Comparison of ENCODE assay signal across 21 cellular contexts in genomic region chr14:98169170-98169587, GRCh38.
DNase-seq lines count a peak whose midpoint lies in the region.
"Had no signal": no experiment of that assay in that cellular context is flagged by ENCODE, and none has a peak within 500 bp of the region (broad histone marks: within the 10 kb centered on the region; RNA-seq: fewer than 3 reads in every experiment).

No MANE protein-coding gene starts in this region.

- H3K4me3 ChIP-seq in BLaER1 treated with 17β-estradiol and CSF1 and Interleukin-3, amounts not matched to agents 10 nM and 100 nM, result no peak overlapping the region
- H3K4me3 ChIP-seq: heart right ventricle, left ventricle myocardium inferior, mucosa of descending colon had no signal

- H3K4me1 ChIP-seq in BLaER1 treated with 17β-estradiol and CSF1 and Interleukin-3, amounts not matched to agents 10 nM and 100 nM, result peaks cover 13 to 80% (median 69%) of the 10 kb centered on the region in 10 experiments
- H3K4me1 ChIP-seq: BE2C, left ventricle myocardium inferior had no signal

- no peaks in the 10 kb centered on the region for H3K36me3 ChIP-seq in BLaER1 treated with 17β-estradiol and CSF1 and Interleukin-3, amounts not matched to agents 10 nM and 100 nM
- H3K36me3 ChIP-seq: BE2C, heart right ventricle, left ventricle myocardium inferior had no signal

- no peaks in the 10 kb centered on the region for H3K27me3 Mint-ChIP-seq in activated CD4-positive, alpha-beta T cell treated with anti-CD3 and anti-CD28 coated beads, Interleukin-2, amount 10 ng/mL, durations not matched to agents 24 days and 14 days
- H3K27me3 Mint-ChIP-seq in T-helper 2 cell treated with Interferon-gamma antibody and Interleukin-4, amounts not matched to agents 5 μg/mL and 100 μg/mL, for 36 hours (ENCODE audit: low read depth), result no peaks in the 10 kb centered on the region
- H3K27me3 Mint-ChIP-seq in activated naive CD8-positive, alpha-beta T cell treated with anti-CD3 and anti-CD28 coated beads for 36 hours, result no peaks in the 10 kb centered on the region
- H3K27me3 Mint-ChIP-seq: dendritic cell treated with granulocyte-macrophage colony-stimulating factor and Interleukin-4, amounts not matched to agents 40 ng/mL and 50 ng/mL, for 4 days had no signal

- H3K27me3 ChIP-seq in BLaER1 treated with 17β-estradiol and CSF1 and Interleukin-3, amounts not matched to agents 10 nM and 100 nM, result peaks cover 0 to 5% (median 0%) of the 10 kb centered on the region in 11 experiments; a peak in 1 of 22 replicates
- H3K27me3 ChIP-seq: BE2C had no signal

- no peak overlapping the region for H3K27ac ChIP-seq in BLaER1 treated with 17β-estradiol and CSF1 and Interleukin-3, amounts not matched to agents 10 nM and 100 nM
- H3K27ac ChIP-seq: heart right ventricle, KMS-11, left ventricle myocardium inferior had no signal

- peak overlapping the region; percentile 43 for H3K4me3 Mint-ChIP-seq in activated CD4-positive, alpha-beta T cell treated with anti-CD3 and anti-CD28 coated beads, Interleukin-2, amount 10 ng/mL, durations not matched to agents 24 days and 14 days
- H3K4me3 Mint-ChIP-seq in T-helper 2 cell treated with Interferon-gamma antibody and Interleukin-4, amounts not matched to agents 5 μg/mL and 100 μg/mL, for 36 hours, result no peak overlapping the region
- no peak overlapping the region for H3K4me3 Mint-ChIP-seq in activated naive CD8-positive, alpha-beta T cell treated with anti-CD3 and anti-CD28 coated beads for 36 hours
- H3K4me3 Mint-ChIP-seq: dendritic cell treated with granulocyte-macrophage colony-stimulating factor and Interleukin-4, amounts not matched to agents 40 ng/mL and 50 ng/mL, for 4 days had no signal

- in situ Hi-C loops in ACHN (cut with HindIII; ENCODE audit: low pct_ligation_motif_present, low pct_unique_long_range_greater_than_20kb, low sequenced_read_pairs), result no loop called here

- peaks cover 15% of the 10 kb centered on the region for H3K9me3 Mint-ChIP-seq in activated CD4-positive, alpha-beta T cell treated with anti-CD3 and anti-CD28 coated beads, Interleukin-2, amount 10 ng/mL, durations not matched to agents 24 days and 14 days
- peaks cover 13% of the 10 kb centered on the region for H3K9me3 Mint-ChIP-seq in T-helper 2 cell treated with Interferon-gamma antibody and Interleukin-4, amounts not matched to agents 5 μg/mL and 100 μg/mL, for 36 hours
- peaks cover 3% of the 10 kb centered on the region for H3K9me3 Mint-ChIP-seq in activated naive CD8-positive, alpha-beta T cell treated with anti-CD3 and anti-CD28 coated beads for 36 hours
- H3K9me3 Mint-ChIP-seq: dendritic cell treated with granulocyte-macrophage colony-stimulating factor and Interleukin-4, amounts not matched to agents 40 ng/mL and 50 ng/mL, for 4 days; immature natural killer cell had no signal

- no peak overlapping the region for H3K9ac ChIP-seq in BLaER1 treated with 17β-estradiol and CSF1 and Interleukin-3, amounts not matched to agents 10 nM and 100 nM
- H3K9ac ChIP-seq: KMS-11 had no signal

- peak overlapping the region; percentile 93 for H3K27ac Mint-ChIP-seq in activated CD4-positive, alpha-beta T cell treated with anti-CD3 and anti-CD28 coated beads, Interleukin-2, amount 10 ng/mL, durations not matched to agents 24 days and 14 days
- peak overlapping the region; percentile 61 for H3K27ac Mint-ChIP-seq in T-helper 2 cell treated with Interferon-gamma antibody and Interleukin-4, amounts not matched to agents 5 μg/mL and 100 μg/mL, for 36 hours
- H3K27ac Mint-ChIP-seq in activated naive CD8-positive, alpha-beta T cell treated with anti-CD3 and anti-CD28 coated beads for 36 hours, result peak overlapping the region; percentile 88
- H3K27ac Mint-ChIP-seq: dendritic cell treated with granulocyte-macrophage colony-stimulating factor and Interleukin-4, amounts not matched to agents 40 ng/mL and 50 ng/mL, for 4 days had no signal

- DNase-seq in activated CD4-positive, alpha-beta T cell treated with anti-CD3 and anti-CD28 coated beads, Interleukin-2, amount 10 ng/mL, durations not matched to agents 24 days and 14 days, result peak; percentile 64
- no peak for DNase-seq in activated CD4-positive, alpha-beta T cell treated with anti-CD3 and anti-CD28 coated beads for 4 hours
- DNase-seq in T-helper 2 cell treated with Interferon-gamma antibody and Interleukin-4, amounts not matched to agents 5 μg/mL and 100 μg/mL, for 36 hours (ENCODE audit: low spot score), result peak; percentile 57
- DNase-seq in activated naive CD8-positive, alpha-beta T cell treated with anti-CD3 and anti-CD28 coated beads for 36 hours, result no peak
- DNase-seq in ACHN (no peak), GOT3 (lab: John Stamatoyannopoulos, UW) (no peak), globus pallidus (ENCODE audit: low spot score) (no peak)
- DNase-seq: amniotic stem cell, BE2C, heart right ventricle, immature natural killer cell, left ventricle myocardium inferior, mucosa of descending colon, NCI-H187, NCI-H226, PC-3, SHP77 treated with DMSO at 0.1 percent for 48 hours, small intestine had no signal

- peaks cover 66% of the 10 kb centered on the region for H3K4me1 Mint-ChIP-seq in activated CD4-positive, alpha-beta T cell treated with anti-CD3 and anti-CD28 coated beads, Interleukin-2, amount 10 ng/mL, durations not matched to agents 24 days and 14 days
- H3K4me1 Mint-ChIP-seq in T-helper 2 cell treated with Interferon-gamma antibody and Interleukin-4, amounts not matched to agents 5 μg/mL and 100 μg/mL, for 36 hours (ENCODE audit: low read depth), result peaks cover 66% of the 10 kb centered on the region
- peaks cover 81% of the 10 kb centered on the region for H3K4me1 Mint-ChIP-seq in activated naive CD8-positive, alpha-beta T cell treated with anti-CD3 and anti-CD28 coated beads for 36 hours

- intact Hi-C loops in activated CD4-positive, alpha-beta T cell treated with anti-CD3 and anti-CD28 coated beads, Interleukin-2, amount 10 ng/mL, durations not matched to agents 24 days and 14 days (cut with micrococcal nuclease), result loop anchor here (1.0 to 2.0 kb wide), 4 partner anchors 8 to 65 kb away; no protein-coding TSS in a partner anchor

- H4K20me1 ChIP-seq in BLaER1 treated with 17β-estradiol and CSF1 and Interleukin-3, amounts not matched to agents 10 nM and 100 nM, result no peaks in the 10 kb centered on the region

- H3K36me3 Mint-ChIP-seq in activated CD4-positive, alpha-beta T cell treated with anti-CD3 and anti-CD28 coated beads, Interleukin-2, amount 10 ng/mL, durations not matched to agents 24 days and 14 days (ENCODE audit: low read depth), result peaks cover 14% of the 10 kb centered on the region
- peaks cover 18% of the 10 kb centered on the region for H3K36me3 Mint-ChIP-seq in T-helper 2 cell treated with Interferon-gamma antibody and Interleukin-4, amounts not matched to agents 5 μg/mL and 100 μg/mL, for 36 hours (ENCODE audit: low read depth)
- H3K36me3 Mint-ChIP-seq in activated naive CD8-positive, alpha-beta T cell treated with anti-CD3 and anti-CD28 coated beads for 36 hours, result peaks cover 29% of the 10 kb centered on the region

- H3K4me2 ChIP-seq in BLaER1 treated with 17β-estradiol and CSF1 and Interleukin-3, amounts not matched to agents 10 nM and 100 nM, result peak overlapping the region in 6 of 11 experiments; percentile 7 to 94 (median 90); a peak in 6 of 22 replicates
- H3K4me2 ChIP-seq: KMS-11 had no signal

- H3K9me3 ChIP-seq in BLaER1 treated with 17β-estradiol and CSF1 and Interleukin-3, amounts not matched to agents 10 nM and 100 nM (replicated peaks in 1 of 11), result peaks cover 0 to 20% (median 13%) of the 10 kb centered on the region in 11 experiments; a peak in 12 of 22 replicates
- H3K9me3 ChIP-seq: BE2C, mucosa of descending colon had no signal

Comparison
In these comparisons a context has a peak if more than half of its experiments do, and no peak if none do; other contexts are left out.
1. DNase-seq: peak in activated CD4-positive, alpha-beta T cell treated with anti-CD3 and anti-CD28 coated beads, Interleukin-2, amount 10 ng/mL, durations not matched to agents 24 days and 14 days (single experiment) and T-helper 2 cell treated with Interferon-gamma antibody and Interleukin-4, amounts not matched to agents 5 μg/mL and 100 μg/mL, for 36 hours (single experiment); none in activated CD4-positive, alpha-beta T cell treated with anti-CD3 and anti-CD28 coated beads for 4 hours (0 of 2), activated naive CD8-positive, alpha-beta T cell treated with anti-CD3 and anti-CD28 coated beads for 36 hours (single experiment), ACHN (single experiment), GOT3 (single experiment) and globus pallidus (single experiment).
2. Peak in every context shown above with its lines, with median percentiles within 50 percentile points of each other: H3K27ac Mint-ChIP-seq.